Comparison of ENCODE assay signal across 11 cellular contexts in the genomic region with DNA sequence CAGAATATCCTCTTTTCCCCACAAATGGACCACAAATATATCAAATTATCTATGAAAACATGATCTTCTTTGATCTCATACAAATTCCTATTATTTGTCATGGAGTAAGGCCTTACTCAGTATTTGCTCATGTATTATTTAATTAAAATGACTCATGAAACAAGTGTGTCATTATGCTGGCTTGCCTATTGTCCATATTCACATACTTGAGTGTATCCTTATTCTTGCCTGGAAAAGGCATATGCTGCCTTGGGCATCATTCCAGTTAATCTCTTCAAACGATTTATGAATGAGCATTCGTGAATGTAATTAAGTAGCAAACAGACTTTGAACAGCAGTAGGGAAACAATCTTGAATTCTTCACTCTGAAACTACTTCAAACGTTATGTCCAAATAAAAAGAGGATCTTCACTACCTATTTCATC. TPM values are rescaled to one million over a fixed set of nuclear protein-coding genes. Genes with fewer than 3 reads are reported as not detected.
DNase-seq lines count a peak whose midpoint lies in the region; FAIRE-seq and TF ChIP-seq lines count a peak whose summit lies in the region.
"Had no signal": no experiment of that assay in that cellular context is flagged by ENCODE, and none has a peak within 500 bp of the region (broad histone marks: within the 10 kb centered on the region; RNA-seq: fewer than 3 reads in every experiment).

No MANE protein-coding gene starts in this region.

- peak; percentile 18 for DNase-seq in AG08396 (ENCODE audit: low spot score)
- DNase-seq in M059J (ENCODE audit: low read depth): peak; percentile 76
- DNase-seq in fibroblast of pulmonary artery (ENCODE audit: low read depth): peak; percentile 49
- no peak for DNase-seq in activated CD8-positive, alpha-beta memory T cell treated with anti-CD3 and anti-CD28 coated beads for 24 hours
- DNase-seq in activated gamma-delta T cell (lab: John Stamatoyannopoulos, UW): no peak
- no peak for DNase-seq in frontal cortex (ENCODE audit: low spot score in 2 of 2)
- no peak for DNase-seq in NCI-H1694 treated with DMSO at 0.1 percent for 48 hours (lab: John Stamatoyannopoulos, UW)
- DNase-seq: activated CD4-positive, alpha-beta T cell treated with anti-CD3 and anti-CD28 coated beads for 36 hours; Kasumi-1 had no signal

- H3K4me3 ChIP-seq in fibroblast of pulmonary artery (replicated peaks; ENCODE audit: low read depth, low read length): no peak overlapping the region
- H3K4me3 ChIP-seq: BLaER1 treated with 17β-estradiol and CSF1 and Interleukin-3, amounts not matched to agents 10 nM and 100 nM had no signal

- no peak for FAIRE-seq in frontal cortex (lab: Jason Lieb, UNC)

- TF ChIP-seq CTCF in fibroblast of pulmonary artery (IDR thresholded peaks at IDR 0.05; ENCODE audit: low read length, missing control alignments): no peak

TF ChIP-seq in PFSK-1, 5 proteins besides CTCF, POLR2A, EP300 and RAD21:
- no peak for TF ChIP-seq REST (IDR thresholded peaks at IDR 0.05; ENCODE audit: insufficient read depth in 1 of 2, low read depth in 2 of 2, low read length in 2 of 2)
- TF ChIP-seq SIN3A (IDR thresholded peaks at IDR 0.05; ENCODE audit: borderline replicate concordance, insufficient read depth, low read length): peak; percentile 56; the same call in 1 of the 2 replicates
- TF ChIP-seq POLR2AphosphoS5 (IDR thresholded peaks at IDR 0.05; ENCODE audit: low read depth, low read length): peak; percentile 36; the same call in 1 of the 2 replicates
- TF ChIP-seq TAF1 (IDR thresholded peaks at IDR 0.05; ENCODE audit: borderline replicate concordance, insufficient read depth, low read length): peak; percentile 39; the same call in 1 of the 2 replicates
- no peak for TF ChIP-seq FOXP2 (optimal IDR thresholded peaks at IDR 0.05; ENCODE audit: borderline replicate concordance, extremely low read depth, extremely low read length, insufficient read depth)

RNA-seq across cellular contexts. Expression of gene SNRPF, which starts 22.6 kb away (rescaled TPM):
- 20.6 and 33.8 TPM in 2 replicates for total RNA-seq in M059J (2014; rRNA removed; shearing (Covaris generic))
- 123 TPM for polyA plus RNA-seq in PFSK-1 (2012; ENCODE audit: insufficient read length, low read depth)
- 25.7 TPM for total RNA-seq in frontal cortex

RNA-seq across cellular contexts. Expression of gene NTN4, which starts 45.6 kb away (rescaled TPM):
- total RNA-seq in M059J (2014; rRNA removed; shearing (Covaris generic)): 16.5 and 21.5 TPM in 2 replicates
- 6.0 TPM for polyA plus RNA-seq in PFSK-1 (2012; ENCODE audit: insufficient read length, low read depth)
- total RNA-seq in frontal cortex: 60.3 TPM
- total RNA-seq: activated CD4-positive, alpha-beta T cell treated with anti-CD3 and anti-CD28 coated beads for 36 hours had no signal

Comparison
In these comparisons a context has a peak if more than half of its experiments do, and no peak if none do; other contexts are left out.
1. DNase-seq: peak in AG08396 (single experiment), M059J (single experiment) and fibroblast of pulmonary artery (single experiment); none in activated CD8-positive, alpha-beta memory T cell treated with anti-CD3 and anti-CD28 coated beads for 24 hours (single experiment), activated gamma-delta T cell (single experiment), frontal cortex (0 of 2) and NCI-H1694 treated with DMSO at 0.1 percent for 48 hours (single experiment).